Comparison of ENCODE assay signal across 12 cellular contexts in genomic region chr3:33942483-33943150, GRCh38.
DNase-seq lines count a peak whose midpoint lies in the region; ATAC-seq and TF ChIP-seq lines count a peak whose summit lies in the region.
"Had no signal": no experiment of that assay in that cellular context is flagged by ENCODE, and none has a peak within 500 bp of the region (broad histone marks: within the 10 kb centered on the region; RNA-seq: fewer than 3 reads in every experiment).

No MANE protein-coding gene starts in this region.

- ATAC-seq in GM19463 (IDR thresholded peaks at IDR 0.05; ENCODE audit: unreplicated experiment) (peak; percentile 22), HG02759 (IDR thresholded peaks at IDR 0.05; ENCODE audit: unreplicated experiment) (no peak), GM21423 (IDR thresholded peaks at IDR 0.05; ENCODE audit: unreplicated experiment) (no peak)
- ATAC-seq: WTC11 had no signal

- BruUV-seq in A673 (replicated peaks; lab: Mats Ljungman, UMichigan), result no TSS peak

- H3K4me1 ChIP-seq in A673 (ENCODE audit: insufficient read depth, low read length, poor library complexity, severe bottlenecking), result peaks cover 62% of the 10 kb centered on the region

- peak overlapping the region; percentile 72 for H3K27ac ChIP-seq in A673 (ENCODE audit: low read depth, low read length, poor library complexity, severe bottlenecking)
- H3K27ac ChIP-seq: cardiac muscle cell had no signal

- H3K4me3 ChIP-seq in A673 (ENCODE audit: low read depth, low read length, poor library complexity, severe bottlenecking) (no peak overlapping the region), fibroblast of the aortic adventitia (ENCODE audit: low read depth, low read length) (no peak overlapping the region)
- H3K4me3 ChIP-seq: cardiac muscle cell had no signal

- H3K27me3 ChIP-seq in A673 (replicated peaks; ENCODE audit: insufficient read depth, low read depth, low read length, poor library complexity), result no peaks in the 10 kb centered on the region
- H3K27me3 ChIP-seq: cardiac muscle cell had no signal

- CTCF ChIA-PET in A673 (lab: Charles Lee), result no interaction called here

- peak; percentile 56 for DNase-seq in A673 (ENCODE audit: low spot score)
- DNase-seq in NCI-H226, result peak; percentile 74
- peak; percentile 68 for DNase-seq in fibroblast of the aortic adventitia (ENCODE audit: low read depth)
- no peak for DNase-seq in NCI-H2029 treated with DMSO at 0.1 percent for 48 hours (lab: John Stamatoyannopoulos, UW)
- DNase-seq in DMS153 (lab: John Stamatoyannopoulos, UW), result no peak
- DNase-seq: activated naive CD4-positive, alpha-beta T cell treated with anti-CD3 and anti-CD28 coated beads, Interleukin-2, amount 50 U/mL, for 16 hours; small intestine had no signal

- H3K9me3 ChIP-seq in A673 (ENCODE audit: low read depth, low read length, poor library complexity, severe bottlenecking), result no peaks in the 10 kb centered on the region

- TF ChIP-seq CTCF in A673 (conservative IDR thresholded peaks at IDR 0.05; ENCODE audit: low read depth, low read length) (0 out of 2 replicates have a peak, but pooled peaks have one; percentile 10), fibroblast of the aortic adventitia (IDR thresholded peaks at IDR 0.05; ENCODE audit: insufficient read depth, low read length) (no peak)

- POLR2A ChIA-PET in A673 (lab: Charles Lee; ENCODE audit: low non-redundant PET), result no interaction called here

- H3K36me3 ChIP-seq in A673 (ENCODE audit: insufficient read depth, low read length, poor library complexity, severe bottlenecking), result no peaks in the 10 kb centered on the region
- H3K36me3 ChIP-seq: cardiac muscle cell had no signal

- intact Hi-C loops in A673 (cut with micrococcal nuclease; ENCODE audit: unreplicated experiment), result no loop called here

Comparison
In these comparisons a context has a peak if more than half of its experiments do, and no peak if none do; other contexts are left out.
1. DNase-seq: peak in A673 (single experiment), NCI-H226 (single experiment) and fibroblast of the aortic adventitia (single experiment); none in NCI-H2029 treated with DMSO at 0.1 percent for 48 hours (single experiment) and DMS153 (single experiment).